ENCODE assay signal across 14 cellular contexts in the genomic region with DNA sequence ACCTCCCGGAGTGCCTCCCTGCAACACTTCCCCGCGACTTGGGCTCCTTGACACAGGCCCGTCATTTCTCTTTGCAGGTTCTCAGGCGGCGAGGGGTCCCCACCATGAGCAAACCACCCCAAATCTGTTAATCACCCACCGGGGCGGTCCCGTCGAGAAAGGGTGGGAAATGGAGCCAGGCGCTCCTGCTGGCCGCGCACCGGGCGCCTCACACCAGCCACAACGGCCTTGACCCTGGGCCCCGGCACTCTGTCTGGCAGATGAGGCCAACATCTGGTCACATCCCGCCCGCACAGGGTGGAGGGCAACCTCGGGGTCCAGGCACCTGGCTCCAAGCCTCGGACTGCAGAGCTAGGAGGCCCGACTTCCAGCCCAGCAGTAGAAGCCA. TPM values are rescaled to one million over a fixed set of nuclear protein-coding genes. Genes with fewer than 3 reads are reported as not detected.
DNase-seq lines count a peak whose midpoint lies in the region; ATAC-seq and TF ChIP-seq lines count a peak whose summit lies in the region.
"Had no signal": no experiment of that assay in that cellular context is flagged by ENCODE, and none has a peak within 500 bp of the region (broad histone marks: within the 10 kb centered on the region; RNA-seq: fewer than 3 reads in every experiment).

No MANE protein-coding gene starts in this region.

- TF ChIP-seq CTCF in RWPE2 (IDR thresholded peaks at IDR 0.05; ENCODE audit: poor library complexity, severe bottlenecking) (no peak), sigmoid colon (IDR thresholded peaks at IDR 0.05) (no peak)

- H3K4me1 Mint-ChIP-seq in activated CD4-positive, alpha-beta T cell treated with anti-CD3 and anti-CD28 coated beads, Interleukin-2, amount 10 ng/mL, durations not matched to agents 7 days and 5 days: peaks cover 6% of the 10 kb centered on the region

- H3K9me3 ChIP-seq in RWPE2 (ENCODE audit: severe bottlenecking) (no peaks in the 10 kb centered on the region), iPS DF 6.9 (ENCODE audit: control insufficient read depth, insufficient read depth, low read length) (no peaks in the 10 kb centered on the region), sigmoid colon (no peaks in the 10 kb centered on the region)

- H3K27me3 Mint-ChIP-seq in activated CD4-positive, alpha-beta T cell treated with anti-CD3 and anti-CD28 coated beads, Interleukin-2, amount 10 ng/mL, durations not matched to agents 7 days and 5 days: no peaks in the 10 kb centered on the region

- POLR2A ChIA-PET in activated CD4-positive, alpha-beta T cell treated with anti-CD3 and anti-CD28 coated beads, Interleukin-2, amount 10 ng/mL, durations not matched to agents 7 days and 5 days (lab: Charles Lee): no interaction called here

- peak overlapping the region; percentile 40 for H3K4me3 Mint-ChIP-seq in activated CD4-positive, alpha-beta T cell treated with anti-CD3 and anti-CD28 coated beads, Interleukin-2, amount 10 ng/mL, durations not matched to agents 7 days and 5 days

- H3K27ac ChIP-seq in RWPE2 (ENCODE audit: poor library complexity, severe bottlenecking) (no peak overlapping the region), iPS DF 6.9 (ENCODE audit: low read length) (no peak overlapping the region), sigmoid colon (no peak overlapping the region)
- H3K27ac ChIP-seq: SJSA1 had no signal

- no peak overlapping the region for H3K27ac Mint-ChIP-seq in activated CD4-positive, alpha-beta T cell treated with anti-CD3 and anti-CD28 coated beads, Interleukin-2, amount 10 ng/mL, durations not matched to agents 7 days and 5 days

- H3K27me3 ChIP-seq in RWPE2 (ENCODE audit: insufficient read depth, poor library complexity, severe bottlenecking): no peaks in the 10 kb centered on the region
- H3K27me3 ChIP-seq in iPS DF 6.9 (ENCODE audit: control insufficient read depth, insufficient read depth, low read length): no peaks in the 10 kb centered on the region
- H3K27me3 ChIP-seq in sigmoid colon: peaks cover 14 to 59% (median 30%) of the 10 kb centered on the region in 3 donors

- ATAC-seq in RWPE2 (ENCODE audit: low read depth): no peak
- no peak for ATAC-seq in GM18909 (IDR thresholded peaks at IDR 0.05; ENCODE audit: poor library complexity, unreplicated experiment)

- H3K4me1 ChIP-seq in RWPE2 (ENCODE audit: insufficient read depth, poor library complexity, severe bottlenecking) (no peaks in the 10 kb centered on the region), iPS DF 6.9 (ENCODE audit: control insufficient read depth, insufficient read depth, low read length) (peaks cover 7% of the 10 kb centered on the region), sigmoid colon (peaks cover 0 to 9% (median 0%) of the 10 kb centered on the region in 4 donors)
- H3K4me1 ChIP-seq: SJSA1 had no signal

- no peak for TF ChIP-seq POLR2A in sigmoid colon (IDR thresholded peaks at IDR 0.05)

- TF ChIP-seq EP300 in sigmoid colon (IDR thresholded peaks at IDR 0.05): no peak

- DNase-seq in activated CD4-positive, alpha-beta T cell treated with anti-CD3 and anti-CD28 coated beads, Interleukin-2, amount 10 ng/mL, durations not matched to agents 7 days and 5 days: no peak
- DNase-seq in activated CD4-positive, alpha-beta T cell treated with anti-CD3 and anti-CD28 coated beads for 48 hours: no peak
- DNase-seq in RWPE2 (ENCODE audit: low spot score) (peak; percentile 70), iPS DF 6.9 (ENCODE audit: low read depth, low spot score) (no peak), sigmoid colon (peak; percentile 60), NCI-H510A treated with DMSO at 0.1 percent for 48 hours (lab: John Stamatoyannopoulos, UW) (no peak)
- no peak for DNase-seq in stimulated activated CD4-positive, alpha-beta T cell treated with anti-CD3 and anti-CD28 coated beads, Interleukin-2, amount 100 ng/mL, for 24 hours
- DNase-seq: mesenchymal stem cell, MV-4-11, NCI-H446 treated with DMSO at 0.1 percent for 48 hours had no signal

- H3K4me3 ChIP-seq in RWPE2 (ENCODE audit: severe bottlenecking) (no peak overlapping the region), iPS DF 6.9 (ENCODE audit: low read length) (peak overlapping the region; percentile 82; the same call in 1 of the 2 replicates), sigmoid colon (no peak overlapping the region)
- H3K4me3 ChIP-seq: SJSA1 had no signal

- H3K9me3 Mint-ChIP-seq in activated CD4-positive, alpha-beta T cell treated with anti-CD3 and anti-CD28 coated beads, Interleukin-2, amount 10 ng/mL, durations not matched to agents 7 days and 5 days: no peaks in the 10 kb centered on the region

- H3K36me3 ChIP-seq in RWPE2 (ENCODE audit: low read depth) (no peaks in the 10 kb centered on the region), iPS DF 6.9 (ENCODE audit: control insufficient read depth, insufficient read depth, low read length) (no peaks in the 10 kb centered on the region), sigmoid colon (no peaks in the 10 kb centered on the region)

- H3K36me3 Mint-ChIP-seq in activated CD4-positive, alpha-beta T cell treated with anti-CD3 and anti-CD28 coated beads, Interleukin-2, amount 10 ng/mL, durations not matched to agents 7 days and 5 days (ENCODE audit: low read depth): no peaks in the 10 kb centered on the region

- intact Hi-C loops in sigmoid colon (cut with DNase I): no loop called here

- WGBS in iPS DF 6.9 (ENCODE audit: insufficient coverage, insufficient read length): no CpG with 5 or more reads among the region's 22 CpGs
- 60 to 81% methylated on average over 22 of the region's 22 CpGs for WGBS in sigmoid colon, 2 donors

- CTCF ChIA-PET in activated CD4-positive, alpha-beta T cell treated with anti-CD3 and anti-CD28 coated beads, Interleukin-2, amount 10 ng/mL, durations not matched to agents 7 days and 5 days (lab: Charles Lee): no interaction called here

RNA-seq across cellular contexts. Expression of gene TERT, which starts 0.8 kb away (rescaled TPM):
- total RNA-seq in activated CD4-positive, alpha-beta T cell treated with anti-CD3 and anti-CD28 coated beads, Interleukin-2, amount 10 ng/mL, durations not matched to agents 7 days and 5 days: 1 to 10 TPM; 3.4 to 5.6 TPM
- not detected for total RNA-seq in sigmoid colon
- polyA plus RNA-seq in sigmoid colon: 1 to 10 TPM in 1 of 3 donors, not detected in 2; 2.9 TPM
- total RNA-seq: renal cortical epithelial cell, temporal lobe had no signal

RNA-seq across cellular contexts. Expression of gene CLPTM1L, which starts 49.3 kb away (rescaled TPM):
- 100 to 1,000 TPM; 122 to 123 TPM for total RNA-seq in activated CD4-positive, alpha-beta T cell treated with anti-CD3 and anti-CD28 coated beads, Interleukin-2, amount 10 ng/mL, durations not matched to agents 7 days and 5 days
- 10 to 100 TPM; 49.5 to 67.8 (median 58.9) TPM for total RNA-seq in sigmoid colon
- polyA plus RNA-seq in sigmoid colon: 10 to 100 TPM; 33.1 to 90.5 (median 33.6) TPM

Comparison
In these comparisons a context has a peak if more than half of its experiments do, and no peak if none do; other contexts are left out.
1. DNase-seq: peak in RWPE2 (single experiment) and sigmoid colon (single experiment); none in activated CD4-positive, alpha-beta T cell treated with anti-CD3 and anti-CD28 coated beads, Interleukin-2, amount 10 ng/mL, durations not matched to agents 7 days and 5 days (single experiment), activated CD4-positive, alpha-beta T cell treated with anti-CD3 and anti-CD28 coated beads for 48 hours (single experiment), iPS DF 6.9 (single experiment), NCI-H510A treated with DMSO at 0.1 percent for 48 hours (single experiment) and stimulated activated CD4-positive, alpha-beta T cell treated with anti-CD3 and anti-CD28 coated beads, Interleukin-2, amount 100 ng/mL, for 24 hours (0 of 2).
2. RNA of gene TERT, which starts 0.8 kb away (total RNA-seq): 3.4 to 5.6 TPM in activated CD4-positive, alpha-beta T cell treated with anti-CD3 and anti-CD28 coated beads, Interleukin-2, amount 10 ng/mL, durations not matched to agents 7 days and 5 days; not detected in sigmoid colon; every median in the first group is over 4 times any median in the second.